19 cellular contexts compared by ENCODE assay signal in genomic region chr13:26604784-26605183, GRCh38. TPM values are rescaled to one million over a fixed set of nuclear protein-coding genes. Genes with fewer than 3 reads are reported as not detected.
DNase-seq lines count a peak whose midpoint lies in the region; ATAC-seq, FAIRE-seq and TF ChIP-seq lines count a peak whose summit lies in the region.
"Had no signal": no experiment of that assay in that cellular context is flagged by ENCODE, and none has a peak within 500 bp of the region (broad histone marks: within the 10 kb centered on the region; RNA-seq: fewer than 3 reads in every experiment).

No MANE protein-coding gene starts in this region.

- TF ChIP-seq POLR2A in uterus (IDR thresholded peaks at IDR 0.05) = no peak

- no peak overlapping the region for H3K9ac ChIP-seq in kidney (ENCODE audit: low read length in 2 of 2)
- H3K9ac ChIP-seq: BLaER1 treated with 17β-estradiol and CSF1 and Interleukin-3, amounts not matched to agents 10 nM and 100 nM had no signal

- no peaks in the 10 kb centered on the region for H3K9me3 ChIP-seq in kidney (ENCODE audit: control insufficient read depth in 1 of 2, low read length in 2 of 2)
- H3K9me3 ChIP-seq in uterus = no peaks in the 10 kb centered on the region
- H3K9me3 ChIP-seq: BLaER1 treated with 17β-estradiol and CSF1 and Interleukin-3, amounts not matched to agents 10 nM and 100 nM; pancreas had no signal

- peak; percentile 96 for ATAC-seq in sciatic nerve
- ATAC-seq in HG03521 (IDR thresholded peaks at IDR 0.05; ENCODE audit: unreplicated experiment) = no peak
- ATAC-seq: stimulated activated naive CD8-positive, alpha-beta T cell treated with anti-CD3 and anti-CD28 coated beads, Interleukin-15, amount 100 ng/mL, for 72 hours had no signal

- FAIRE-seq in kidney (lab: Jason Lieb, UNC) = no peak
- FAIRE-seq: astrocyte, GM18507, GM19239, pancreas had no signal

- DNase-seq in dorsolateral prefrontal cortex (peak in 1 of 10 donors; percentile 50), kidney (peak; percentile 91), sciatic nerve (ENCODE audit: low spot score) (no peak), uterus (peak; percentile 68 to 69), NCI-H187 treated with DMSO at 0.1 percent for 48 hours (lab: John Stamatoyannopoulos, UW) (no peak), GM10266 (ENCODE audit: extremely low spot score) (no peak)
- DNase-seq: activated gamma-delta T cell treated with Interleukin-2 at 50 U/mL for 16 hours; DMS153; erythroblast; islet precursor cell; NCI-H2029; NCI-H510A treated with DMSO at 0.1 percent for 48 hours; stimulated activated naive CD8-positive, alpha-beta T cell treated with anti-CD3 and anti-CD28 coated beads, Interleukin-15, amount 100 ng/mL, for 72 hours had no signal

- H3K36me3 ChIP-seq in kidney (ENCODE audit: control insufficient read depth in 1 of 2, insufficient read depth in 2 of 2, low read length in 2 of 2) (no peaks in the 10 kb centered on the region), uterus (no peaks in the 10 kb centered on the region)
- H3K36me3 ChIP-seq: BLaER1 treated with 17β-estradiol and CSF1 and Interleukin-3, amounts not matched to agents 10 nM and 100 nM; pancreas had no signal

- H3K27ac ChIP-seq in dorsolateral prefrontal cortex (peak overlapping the region in 34 of 59 donors; percentile 1 to 74 (median 40)), kidney (ENCODE audit: low read depth in 2 of 2, low read length in 2 of 2) (no peak overlapping the region), uterus (peak overlapping the region; percentile 39 to 65)
- H3K27ac ChIP-seq: BLaER1 treated with 17β-estradiol and CSF1 and Interleukin-3, amounts not matched to agents 10 nM and 100 nM; pancreas had no signal

- TF ChIP-seq CTCF in dorsolateral prefrontal cortex (IDR thresholded peaks at IDR 0.05 in 54 of 56, conservative IDR thresholded peaks at IDR 0.05 in 2 of 56; ENCODE audit: low read depth in 1 of 56, partially characterized antibody in 56 of 56) (no peak), kidney (IDR thresholded peaks at IDR 0.05; ENCODE audit: borderline replicate concordance, extremely low read depth, insufficient read depth) (no peak), uterus (IDR thresholded peaks at IDR 0.05) (no peak), GM10266 (IDR thresholded peaks at IDR 0.05; ENCODE audit: control insufficient read depth, insufficient read depth, low read depth, missing control alignments) (no peak)

- no peaks in the 10 kb centered on the region for H3K27me3 ChIP-seq in dorsolateral prefrontal cortex
- H3K27me3 ChIP-seq in uterus = no peaks in the 10 kb centered on the region
- H3K27me3 ChIP-seq: BLaER1 treated with 17β-estradiol and CSF1 and Interleukin-3, amounts not matched to agents 10 nM and 100 nM; pancreas had no signal

- no peak overlapping the region for H3K4me3 ChIP-seq in dorsolateral prefrontal cortex
- H3K4me3 ChIP-seq in kidney (ENCODE audit: low read length in 2 of 2) = no peak overlapping the region
- no peak overlapping the region for H3K4me3 ChIP-seq in uterus
- H3K4me3 ChIP-seq: BLaER1 treated with 17β-estradiol and CSF1 and Interleukin-3, amounts not matched to agents 10 nM and 100 nM; pancreas had no signal

- H3K4me1 ChIP-seq in kidney (ENCODE audit: control insufficient read depth in 1 of 2, insufficient read depth in 1 of 2, low read depth in 1 of 2, low read length in 2 of 2) (peaks cover 4 to 9% of the 10 kb centered on the region in 2 donors), uterus (peaks cover 0 to 8% of the 10 kb centered on the region in 2 donors)

- intact Hi-C loops in dorsolateral prefrontal cortex (cut with DNase I) = no loop called here
- intact Hi-C loops in kidney (cut with DNase I) = no loop called here
- intact Hi-C loops in sciatic nerve (cut with DNase I) = no loop called here
- intact Hi-C loops in uterus (cut with DNase I; ENCODE audit: low total_unique reads) = no loop called here

RNA-seq across cellular contexts. Expression of gene WASF3, which starts 47.3 kb away (rescaled TPM):
- total RNA-seq in dorsolateral prefrontal cortex (100 to 1,000 TPM in 117 of 120 experiments, 10 to 100 TPM in 3; 84.2 to 234 (median 141) TPM), kidney (18.5 TPM), sciatic nerve (33.3 TPM), uterus (10 to 100 TPM in 3 of 4 donors, 1 to 10 TPM in 1; 5.9 to 37.5 (median 12.5) TPM)
- 3.7 TPM for polyA plus RNA-seq in kidney (ENCODE audit: insufficient read depth, low read depth, low replicate concordance)

Comparison
In these comparisons a context has a peak if more than half of its experiments do, and no peak if none do; other contexts are left out.
1. DNase-seq: peak in kidney (single experiment) and uterus (2 of 2); none in sciatic nerve (single experiment), NCI-H187 treated with DMSO at 0.1 percent for 48 hours (single experiment) and GM10266 (single experiment).
2. H3K27ac ChIP-seq: peak in dorsolateral prefrontal cortex (34 of 59) and uterus (2 of 2); none in kidney (0 of 2).